In the genomic region with DNA sequence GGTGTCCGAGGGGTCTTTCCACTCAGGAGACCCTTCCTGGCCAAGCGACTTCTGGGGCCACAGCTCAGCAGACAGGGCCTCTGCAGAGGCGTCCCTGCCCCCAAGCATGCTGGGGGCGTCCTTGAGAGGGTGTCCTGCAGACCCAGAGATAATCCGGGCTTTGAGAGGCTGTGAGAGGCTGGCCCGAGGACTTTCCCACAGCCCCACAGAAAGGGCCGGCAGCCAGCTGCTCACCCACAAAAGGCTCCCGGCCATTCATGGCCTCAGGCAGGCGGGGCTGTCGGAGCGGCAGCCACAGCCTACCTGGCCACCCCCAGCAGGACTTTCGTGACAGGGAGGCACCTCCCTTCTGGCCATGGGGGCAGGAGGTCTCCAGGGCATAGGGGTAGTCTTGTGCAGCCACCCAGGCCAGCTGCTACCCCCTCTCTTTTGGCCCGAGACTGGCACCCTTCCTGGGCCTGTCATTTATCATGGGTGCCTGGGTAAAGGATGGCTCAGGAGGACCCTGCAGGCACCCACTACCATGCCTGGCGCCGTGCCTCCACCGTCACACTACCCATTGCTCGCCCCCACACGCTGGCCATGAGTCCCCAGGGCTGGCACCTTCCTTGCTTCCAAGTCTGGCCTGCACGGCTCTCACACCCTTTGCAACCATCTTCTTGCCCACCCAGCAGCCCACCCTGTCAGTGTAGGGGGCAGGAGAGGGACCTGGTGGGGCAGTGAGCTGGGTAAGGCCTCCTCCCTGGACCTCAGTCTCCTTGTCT, we compare ENCODE assay signal across 10 cellular contexts. TPM values are rescaled to one million over a fixed set of nuclear protein-coding genes. Genes with fewer than 3 reads are reported as not detected.
DNase-seq lines count a peak whose midpoint lies in the region; ATAC-seq and TF ChIP-seq lines count a peak whose summit lies in the region.
"Had no signal": no experiment of that assay in that cellular context is flagged by ENCODE, and none has a peak within 500 bp of the region (broad histone marks: within the 10 kb centered on the region; RNA-seq: fewer than 3 reads in every experiment).

No MANE protein-coding gene starts in this region.

- H3K27ac Mint-ChIP-seq in CD4-positive, alpha-beta T cell = peak overlapping the region; percentile 99
- peak overlapping the region; percentile 34 for H3K27ac Mint-ChIP-seq in osteocyte (ENCODE audit: unreplicated experiment)

- peaks cover 5% of the 10 kb centered on the region for H3K36me3 Mint-ChIP-seq in CD4-positive, alpha-beta T cell (ENCODE audit: low read depth)
- no peaks in the 10 kb centered on the region for H3K36me3 Mint-ChIP-seq in osteocyte (ENCODE audit: unreplicated experiment)

- H3K4me3 Mint-ChIP-seq in CD4-positive, alpha-beta T cell = peak overlapping the region; percentile 68
- no peak overlapping the region for H3K4me3 Mint-ChIP-seq in osteocyte (ENCODE audit: unreplicated experiment)

- DNase-seq in CD4-positive, alpha-beta T cell = no peak
- peak; percentile 14 for DNase-seq in NCI-H82 treated with DMSO at 0.1 percent for 48 hours (lab: John Stamatoyannopoulos, UW; ENCODE audit: unreplicated experiment)
- peak; percentile 88 for DNase-seq in ecto neural progenitor cell (ENCODE audit: low spot score)
- no peak for DNase-seq in osteocyte (ENCODE audit: extremely low spot score, unreplicated experiment)
- DNase-seq in HuH-7 (ENCODE audit: low spot score) = no peak
- DNase-seq in stimulated activated CD4-positive, alpha-beta T cell treated with anti-CD3 and anti-CD28 coated beads, Interleukin-4, amount 100 ng/mL, for 4 hours = no peak
- DNase-seq in GM20000 (ENCODE audit: low spot score) = no peak
- DNase-seq in activated naive CD4-positive, alpha-beta T cell treated with anti-CD3 and anti-CD28 coated beads, Interleukin-2, amount 50 U/mL, for 16 hours = no peak
- DNase-seq: KG1 had no signal

- no peaks in the 10 kb centered on the region for H3K27me3 ChIP-seq in CD4-positive, alpha-beta T cell (ENCODE audit: control insufficient read depth, insufficient read depth, low read length)

- ATAC-seq in CD4-positive, alpha-beta T cell (ENCODE audit: poor library complexity) = no peak

- CTCF ChIA-PET in CD4-positive, alpha-beta T cell (lab: Charles Lee) = interaction anchor here (1.0 to 5.3 kb wide), 5 partner anchors 15 to 40 kb away, joined by 3 to 37 read pairs (median 4); partner anchors contain the start of genes HES5 and PANK4

- POLR2A ChIA-PET in CD4-positive, alpha-beta T cell (lab: Charles Lee) = interaction anchor here (0.9 to 4.9 kb wide), 9 partner anchors 10 to 350 kb away, joined by 3 to 164 read pairs (median 11); partner anchors contain the start of genes FAAP20, HES5, PANK4 and PRXL2B

- peaks cover 38% of the 10 kb centered on the region for H3K4me1 Mint-ChIP-seq in CD4-positive, alpha-beta T cell (ENCODE audit: low read depth)
- H3K4me1 Mint-ChIP-seq in osteocyte (ENCODE audit: unreplicated experiment) = peaks cover 42% of the 10 kb centered on the region

- H3K27me3 Mint-ChIP-seq in CD4-positive, alpha-beta T cell = no peaks in the 10 kb centered on the region
- H3K27me3 Mint-ChIP-seq in osteocyte (ENCODE audit: unreplicated experiment) = no peaks in the 10 kb centered on the region

- peak overlapping the region; percentile 64 for H3K27ac ChIP-seq in CD4-positive, alpha-beta T cell (ENCODE audit: low read depth, low read length)

- intact Hi-C loops in CD4-positive, alpha-beta T cell (cut with DNase I, micrococcal nuclease) = loop anchor here in 1 of 2 experiments (10.0 kb wide), 1 partner anchor 410 kb away; no protein-coding TSS in a partner anchor

- no peaks in the 10 kb centered on the region for H3K9me3 Mint-ChIP-seq in CD4-positive, alpha-beta T cell
- no peaks in the 10 kb centered on the region for H3K9me3 Mint-ChIP-seq in osteocyte (ENCODE audit: unreplicated experiment)
- H3K9me3 Mint-ChIP-seq: nephron had no signal

- no peaks in the 10 kb centered on the region for H3K9me3 ChIP-seq in CD4-positive, alpha-beta T cell (ENCODE audit: control insufficient read depth, low read length)

- TF ChIP-seq CTCF in CD4-positive, alpha-beta T cell (IDR thresholded peaks at IDR 0.05) = no peak
- no peak for TF ChIP-seq CTCF in osteocyte (IDR thresholded peaks at IDR 0.05)
- TF ChIP-seq CTCF in GM20000 (IDR thresholded peaks at IDR 0.05; ENCODE audit: extremely low read depth, missing control alignments) = no peak

RNA-seq across cellular contexts. Expression of gene TNFRSF14, which starts 11.1 kb away (rescaled TPM):
- 100 to 1,000 TPM; 191 to 194 TPM for total RNA-seq in CD4-positive, alpha-beta T cell
- total RNA-seq in osteocyte = 6.5 TPM in 2 replicates

RNA-seq across cellular contexts. Expression of gene HES5, which starts 15.0 kb away (rescaled TPM):
- total RNA-seq in CD4-positive, alpha-beta T cell = not detected
- total RNA-seq in osteocyte = 0.29 TPM in 1 of 2 replicates, not detected in the other

RNA-seq across cellular contexts. Expression of gene PANK4, which starts 18.7 kb away (rescaled TPM):
- total RNA-seq in CD4-positive, alpha-beta T cell = 10 to 100 TPM; 42.9 to 47.0 TPM
- total RNA-seq in osteocyte = 34.1 and 34.4 TPM in 2 replicates

RNA-seq across cellular contexts. Expression of gene PRXL2B, which starts 41.5 kb away (rescaled TPM):
- total RNA-seq in CD4-positive, alpha-beta T cell = 10 to 100 TPM; 11.0 to 12.8 TPM
- total RNA-seq in osteocyte = 24.0 and 24.8 TPM in 2 replicates

Comparison
In these comparisons a context has a peak if more than half of its experiments do, and no peak if none do; other contexts are left out.
1. DNase-seq: peak in NCI-H82 treated with DMSO at 0.1 percent for 48 hours (single experiment) and ecto neural progenitor cell (single experiment); none in CD4-positive, alpha-beta T cell (0 of 10), osteocyte (single experiment), HuH-7 (single experiment), stimulated activated CD4-positive, alpha-beta T cell treated with anti-CD3 and anti-CD28 coated beads, Interleukin-4, amount 100 ng/mL, for 4 hours (0 of 2), GM20000 (single experiment) and activated naive CD4-positive, alpha-beta T cell treated with anti-CD3 and anti-CD28 coated beads, Interleukin-2, amount 50 U/mL, for 16 hours (single experiment).
2. RNA of gene TNFRSF14, which starts 11.1 kb away (total RNA-seq): 191 to 194 TPM in CD4-positive, alpha-beta T cell; 6.5 TPM in osteocyte; every median in the first group is over 10 times any median in the second.